In the genomic region with DNA sequence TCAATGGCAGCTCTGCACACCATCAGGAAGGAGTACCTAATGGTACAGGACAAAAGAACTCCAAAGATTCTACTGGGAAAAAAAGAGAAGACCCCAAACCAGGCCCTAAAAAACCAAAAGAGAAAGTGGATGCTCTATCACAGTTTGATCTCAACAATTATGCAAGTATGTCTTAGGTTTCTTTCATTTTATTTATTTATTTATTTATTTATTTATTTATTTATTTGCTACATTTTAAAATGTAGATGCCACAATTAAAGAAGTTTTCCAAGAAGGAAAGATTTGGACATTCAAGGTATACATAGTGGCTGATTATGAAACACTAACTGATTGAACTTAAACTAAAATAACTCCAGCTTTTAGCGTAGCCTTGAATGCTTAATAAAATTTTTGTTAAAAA, we compare ENCODE assay signal across 1 cellular context.
A peak's percentile ranks its signal among the peaks of the same experiment; 100 is the strongest.
TF ChIP-seq lines count a peak whose summit lies in the region.

No MANE protein-coding gene starts in this region.

TF ChIP-seq in HEK293, 187 proteins besides CTCF, POLR2A, EP300 and RAD21 (continued from another document and continues in another):
- TF ChIP-seq, protein P1, sequence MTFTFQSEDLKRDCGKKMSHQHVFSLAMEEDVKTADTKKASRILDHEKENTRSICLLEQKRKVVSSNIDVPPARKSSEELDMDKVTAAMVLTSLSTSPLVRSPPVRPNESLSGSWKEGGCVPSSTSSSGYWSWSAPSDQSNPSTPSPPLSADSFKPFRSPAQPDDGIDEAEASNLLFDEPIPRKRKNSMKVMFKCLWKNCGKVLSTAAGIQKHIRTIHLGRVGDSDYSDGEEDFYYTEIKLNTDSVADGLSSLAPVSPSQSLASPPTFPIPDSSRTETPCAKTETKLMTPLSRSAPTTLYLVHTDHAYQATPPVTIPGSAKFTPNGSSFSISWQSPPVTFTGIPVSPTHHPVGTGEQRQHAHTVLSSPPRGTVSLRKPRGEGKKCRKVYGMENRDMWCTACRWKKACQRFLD (tag by site-specific recombination; IDR thresholded peaks at IDR 0.05): 0 out of 2 replicates have a peak, but pooled peaks have one; percentile 24
- TF ChIP-seq ZNF211 (tag by site-specific recombination; IDR thresholded peaks at IDR 0.05; ENCODE audit: low read depth) (no peak), ZNF600 (tag by site-specific recombination; IDR thresholded peaks at IDR 0.05) (no peak), ZNF664 (tag by site-specific recombination; IDR thresholded peaks at IDR 0.05) (peak; percentile 65; the same call in 1 of the 2 replicates), ZBTB20 (tag by site-specific recombination; IDR thresholded peaks at IDR 0.05) (no peak), ZNF530 (tag by site-specific recombination; IDR thresholded peaks at IDR 0.05; ENCODE audit: low read depth) (0 out of 2 replicates have a peak, but pooled peaks have one; percentile 59), ZNF561 (tag by site-specific recombination; IDR thresholded peaks at IDR 0.05; ENCODE audit: borderline replicate concordance) (no peak), ZNF16 (tag by site-specific recombination; IDR thresholded peaks at IDR 0.05; ENCODE audit: low read depth) (no peak), ZNF529 (tag by site-specific recombination; IDR thresholded peaks at IDR 0.05; ENCODE audit: insufficient replicate concordance) (peak; percentile 66), ZNF433 (tag by site-specific recombination; IDR thresholded peaks at IDR 0.05; ENCODE audit: low read depth) (peak; percentile 77), ZNF202 (tag by site-specific recombination; IDR thresholded peaks at IDR 0.05; ENCODE audit: borderline replicate concordance) (peak; percentile 88), ZXDB (tag by site-specific recombination; IDR thresholded peaks at IDR 0.05) (peak; percentile 70; the same call in 1 of the 2 replicates), ZNF223 (tag by site-specific recombination; IDR thresholded peaks at IDR 0.05) (peak; percentile 44; the same call in 1 of the 2 replicates), ZNF140 (tag by site-specific recombination; IDR thresholded peaks at IDR 0.05) (peak; percentile 90), ZNF510 (tag by site-specific recombination; IDR thresholded peaks at IDR 0.05; ENCODE audit: insufficient replicate concordance) (peak; percentile 91), ZNF214 (tag by site-specific recombination; IDR thresholded peaks at IDR 0.05; ENCODE audit: borderline replicate concordance) (no peak), ZNF266 (tag by site-specific recombination; IDR thresholded peaks at IDR 0.05; ENCODE audit: low read depth) (peak; percentile 79; the same call in 1 of the 2 replicates), ZNF239 (tag by site-specific recombination; IDR thresholded peaks at IDR 0.05) (no peak), OSR2 (tag by site-specific recombination; IDR thresholded peaks at IDR 0.05) (no peak), ZBTB8A (tag by site-specific recombination; IDR thresholded peaks at IDR 0.05) (peak; percentile 78), ZNF501 (tag by site-specific recombination; IDR thresholded peaks at IDR 0.05) (peak; percentile 71), ZNF19 (tag by site-specific recombination; IDR thresholded peaks at IDR 0.05; ENCODE audit: low read depth) (0 out of 2 replicates have a peak, but pooled peaks have one; percentile 73), HOXC10 (CRISPR knock-in tag; IDR thresholded peaks at IDR 0.05) (no peak), ZBTB48 (tag by site-specific recombination; IDR thresholded peaks at IDR 0.05) (no peak), ZNF777 (tag by site-specific recombination; IDR thresholded peaks at IDR 0.05; ENCODE audit: borderline replicate concordance) (no peak), TRIM28 (IDR thresholded peaks at IDR 0.05; ENCODE audit: borderline replicate concordance, low read length) (no peak), GLI4 (tag by site-specific recombination; IDR thresholded peaks at IDR 0.05) (no peak), RBAK (tag by site-specific recombination; IDR thresholded peaks at IDR 0.05) (peak; percentile 60; the same call in 1 of the 2 replicates), ZNF394 (tag by site-specific recombination; IDR thresholded peaks at IDR 0.05; ENCODE audit: borderline replicate concordance) (peak; percentile 96), WT1 (tag by site-specific recombination; IDR thresholded peaks at IDR 0.05) (no peak), ZNF426 (tag by site-specific recombination; IDR thresholded peaks at IDR 0.05) (peak; percentile 97), ZNF175 (tag by site-specific recombination; IDR thresholded peaks at IDR 0.05) (no peak), ZNF514 (tag by site-specific recombination; IDR thresholded peaks at IDR 0.05) (0 out of 2 replicates have a peak, but pooled peaks have one; percentile 52), ZNF354C (tag by site-specific recombination; IDR thresholded peaks at IDR 0.05; ENCODE audit: borderline replicate concordance, low read depth) (0 out of 2 replicates have a peak, but pooled peaks have one; percentile 51), ZBTB1 (tag by site-specific recombination; IDR thresholded peaks at IDR 0.05) (0 out of 2 replicates have a peak, but pooled peaks have one; percentile 69), ZNF660 (tag by site-specific recombination; IDR thresholded peaks at IDR 0.05) (no peak), ZBTB21 (tag by site-specific recombination; IDR thresholded peaks at IDR 0.05) (no peak), ZNF623 (tag by site-specific recombination; IDR thresholded peaks at IDR 0.05) (peak; percentile 78), ZNF248 (tag by site-specific recombination; IDR thresholded peaks at IDR 0.05) (no peak), ZNF138 (tag by site-specific recombination; IDR thresholded peaks at IDR 0.05; ENCODE audit: borderline replicate concordance) (peak; percentile 88; the same call in 1 of the 2 replicates)
- TF ChIP-seq, protein P2, sequence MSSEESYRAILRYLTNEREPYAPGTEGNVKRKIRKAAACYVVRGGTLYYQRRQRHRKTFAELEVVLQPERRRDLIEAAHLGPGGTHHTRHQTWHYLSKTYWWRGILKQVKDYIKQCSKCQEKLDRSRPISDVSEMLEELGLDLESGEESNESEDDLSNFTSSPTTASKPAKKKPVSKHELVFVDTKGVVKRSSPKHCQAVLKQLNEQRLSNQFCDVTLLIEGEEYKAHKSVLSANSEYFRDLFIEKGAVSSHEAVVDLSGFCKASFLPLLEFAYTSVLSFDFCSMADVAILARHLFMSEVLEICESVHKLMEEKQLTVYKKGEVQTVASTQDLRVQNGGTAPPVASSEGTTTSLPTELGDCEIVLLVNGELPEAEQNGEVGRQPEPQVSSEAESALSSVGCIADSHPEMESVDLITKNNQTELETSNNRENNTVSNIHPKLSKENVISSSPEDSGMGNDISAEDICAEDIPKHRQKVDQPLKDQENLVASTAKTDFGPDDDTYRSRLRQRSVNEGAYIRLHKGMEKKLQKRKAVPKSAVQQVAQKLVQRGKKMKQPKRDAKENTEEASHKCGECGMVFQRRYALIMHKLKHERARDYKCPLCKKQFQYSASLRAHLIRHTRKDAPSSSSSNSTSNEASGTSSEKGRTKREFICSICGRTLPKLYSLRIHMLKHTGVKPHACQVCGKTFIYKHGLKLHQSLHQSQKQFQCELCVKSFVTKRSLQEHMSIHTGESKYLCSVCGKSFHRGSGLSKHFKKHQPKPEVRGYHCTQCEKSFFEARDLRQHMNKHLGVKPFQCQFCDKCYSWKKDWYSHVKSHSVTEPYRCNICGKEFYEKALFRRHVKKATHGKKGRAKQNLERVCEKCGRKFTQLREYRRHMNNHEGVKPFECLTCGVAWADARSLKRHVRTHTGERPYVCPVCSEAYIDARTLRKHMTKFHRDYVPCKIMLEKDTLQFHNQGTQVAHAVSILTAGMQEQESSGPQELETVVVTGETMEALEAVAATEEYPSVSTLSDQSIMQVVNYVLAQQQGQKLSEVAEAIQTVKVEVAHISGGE (tag by site-specific recombination; conservative IDR thresholded peaks at IDR 0.05; ENCODE audit: low read depth): peak; percentile 79
- TF ChIP-seq, protein P3, sequence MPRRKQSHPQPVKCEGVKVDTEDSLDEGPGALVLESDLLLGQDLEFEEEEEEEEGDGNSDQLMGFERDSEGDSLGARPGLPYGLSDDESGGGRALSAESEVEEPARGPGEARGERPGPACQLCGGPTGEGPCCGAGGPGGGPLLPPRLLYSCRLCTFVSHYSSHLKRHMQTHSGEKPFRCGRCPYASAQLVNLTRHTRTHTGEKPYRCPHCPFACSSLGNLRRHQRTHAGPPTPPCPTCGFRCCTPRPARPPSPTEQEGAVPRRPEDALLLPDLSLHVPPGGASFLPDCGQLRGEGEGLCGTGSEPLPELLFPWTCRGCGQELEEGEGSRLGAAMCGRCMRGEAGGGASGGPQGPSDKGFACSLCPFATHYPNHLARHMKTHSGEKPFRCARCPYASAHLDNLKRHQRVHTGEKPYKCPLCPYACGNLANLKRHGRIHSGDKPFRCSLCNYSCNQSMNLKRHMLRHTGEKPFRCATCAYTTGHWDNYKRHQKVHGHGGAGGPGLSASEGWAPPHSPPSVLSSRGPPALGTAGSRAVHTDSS (tag by site-specific recombination; IDR thresholded peaks at IDR 0.05): no peak
- TF ChIP-seq, protein P4, sequence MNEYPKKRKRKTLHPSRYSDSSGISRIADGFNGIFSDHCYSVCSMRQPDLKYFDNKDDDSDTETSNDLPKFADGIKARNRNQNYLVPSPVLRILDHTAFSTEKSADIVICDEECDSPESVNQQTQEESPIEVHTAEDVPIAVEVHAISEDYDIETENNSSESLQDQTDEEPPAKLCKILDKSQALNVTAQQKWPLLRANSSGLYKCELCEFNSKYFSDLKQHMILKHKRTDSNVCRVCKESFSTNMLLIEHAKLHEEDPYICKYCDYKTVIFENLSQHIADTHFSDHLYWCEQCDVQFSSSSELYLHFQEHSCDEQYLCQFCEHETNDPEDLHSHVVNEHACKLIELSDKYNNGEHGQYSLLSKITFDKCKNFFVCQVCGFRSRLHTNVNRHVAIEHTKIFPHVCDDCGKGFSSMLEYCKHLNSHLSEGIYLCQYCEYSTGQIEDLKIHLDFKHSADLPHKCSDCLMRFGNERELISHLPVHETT (tag by site-specific recombination; IDR thresholded peaks at IDR 0.05): no peak
- TF ChIP-seq, protein P5, sequence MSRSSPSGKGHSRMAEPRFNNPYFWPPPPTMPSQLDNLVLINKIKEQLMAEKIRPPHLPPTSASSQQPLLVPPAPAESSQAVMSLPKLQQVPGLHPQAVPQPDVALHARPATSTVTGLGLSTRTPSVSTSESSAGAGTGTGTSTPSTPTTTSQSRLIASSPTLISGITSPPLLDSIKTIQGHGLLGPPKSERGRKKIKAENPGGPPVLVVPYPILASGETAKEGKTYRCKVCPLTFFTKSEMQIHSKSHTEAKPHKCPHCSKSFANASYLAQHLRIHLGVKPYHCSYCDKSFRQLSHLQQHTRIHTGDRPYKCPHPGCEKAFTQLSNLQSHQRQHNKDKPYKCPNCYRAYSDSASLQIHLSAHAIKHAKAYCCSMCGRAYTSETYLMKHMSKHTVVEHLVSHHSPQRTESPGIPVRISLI (tag by site-specific recombination; IDR thresholded peaks at IDR 0.05): no peak
- TF ChIP-seq, protein P6, sequence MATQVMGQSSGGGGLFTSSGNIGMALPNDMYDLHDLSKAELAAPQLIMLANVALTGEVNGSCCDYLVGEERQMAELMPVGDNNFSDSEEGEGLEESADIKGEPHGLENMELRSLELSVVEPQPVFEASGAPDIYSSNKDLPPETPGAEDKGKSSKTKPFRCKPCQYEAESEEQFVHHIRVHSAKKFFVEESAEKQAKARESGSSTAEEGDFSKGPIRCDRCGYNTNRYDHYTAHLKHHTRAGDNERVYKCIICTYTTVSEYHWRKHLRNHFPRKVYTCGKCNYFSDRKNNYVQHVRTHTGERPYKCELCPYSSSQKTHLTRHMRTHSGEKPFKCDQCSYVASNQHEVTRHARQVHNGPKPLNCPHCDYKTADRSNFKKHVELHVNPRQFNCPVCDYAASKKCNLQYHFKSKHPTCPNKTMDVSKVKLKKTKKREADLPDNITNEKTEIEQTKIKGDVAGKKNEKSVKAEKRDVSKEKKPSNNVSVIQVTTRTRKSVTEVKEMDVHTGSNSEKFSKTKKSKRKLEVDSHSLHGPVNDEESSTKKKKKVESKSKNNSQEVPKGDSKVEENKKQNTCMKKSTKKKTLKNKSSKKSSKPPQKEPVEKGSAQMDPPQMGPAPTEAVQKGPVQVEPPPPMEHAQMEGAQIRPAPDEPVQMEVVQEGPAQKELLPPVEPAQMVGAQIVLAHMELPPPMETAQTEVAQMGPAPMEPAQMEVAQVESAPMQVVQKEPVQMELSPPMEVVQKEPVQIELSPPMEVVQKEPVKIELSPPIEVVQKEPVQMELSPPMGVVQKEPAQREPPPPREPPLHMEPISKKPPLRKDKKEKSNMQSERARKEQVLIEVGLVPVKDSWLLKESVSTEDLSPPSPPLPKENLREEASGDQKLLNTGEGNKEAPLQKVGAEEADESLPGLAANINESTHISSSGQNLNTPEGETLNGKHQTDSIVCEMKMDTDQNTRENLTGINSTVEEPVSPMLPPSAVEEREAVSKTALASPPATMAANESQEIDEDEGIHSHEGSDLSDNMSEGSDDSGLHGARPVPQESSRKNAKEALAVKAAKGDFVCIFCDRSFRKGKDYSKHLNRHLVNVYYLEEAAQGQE (tag by site-specific recombination; IDR thresholded peaks at IDR 0.05): peak; percentile 80
- TF ChIP-seq, protein P7, sequence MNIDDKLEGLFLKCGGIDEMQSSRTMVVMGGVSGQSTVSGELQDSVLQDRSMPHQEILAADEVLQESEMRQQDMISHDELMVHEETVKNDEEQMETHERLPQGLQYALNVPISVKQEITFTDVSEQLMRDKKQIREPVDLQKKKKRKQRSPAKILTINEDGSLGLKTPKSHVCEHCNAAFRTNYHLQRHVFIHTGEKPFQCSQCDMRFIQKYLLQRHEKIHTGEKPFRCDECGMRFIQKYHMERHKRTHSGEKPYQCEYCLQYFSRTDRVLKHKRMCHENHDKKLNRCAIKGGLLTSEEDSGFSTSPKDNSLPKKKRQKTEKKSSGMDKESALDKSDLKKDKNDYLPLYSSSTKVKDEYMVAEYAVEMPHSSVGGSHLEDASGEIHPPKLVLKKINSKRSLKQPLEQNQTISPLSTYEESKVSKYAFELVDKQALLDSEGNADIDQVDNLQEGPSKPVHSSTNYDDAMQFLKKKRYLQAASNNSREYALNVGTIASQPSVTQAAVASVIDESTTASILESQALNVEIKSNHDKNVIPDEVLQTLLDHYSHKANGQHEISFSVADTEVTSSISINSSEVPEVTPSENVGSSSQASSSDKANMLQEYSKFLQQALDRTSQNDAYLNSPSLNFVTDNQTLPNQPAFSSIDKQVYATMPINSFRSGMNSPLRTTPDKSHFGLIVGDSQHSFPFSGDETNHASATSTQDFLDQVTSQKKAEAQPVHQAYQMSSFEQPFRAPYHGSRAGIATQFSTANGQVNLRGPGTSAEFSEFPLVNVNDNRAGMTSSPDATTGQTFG (tag by site-specific recombination; IDR thresholded peaks at IDR 0.05; ENCODE audit: borderline replicate concordance): no peak
- TF ChIP-seq, protein P8, sequence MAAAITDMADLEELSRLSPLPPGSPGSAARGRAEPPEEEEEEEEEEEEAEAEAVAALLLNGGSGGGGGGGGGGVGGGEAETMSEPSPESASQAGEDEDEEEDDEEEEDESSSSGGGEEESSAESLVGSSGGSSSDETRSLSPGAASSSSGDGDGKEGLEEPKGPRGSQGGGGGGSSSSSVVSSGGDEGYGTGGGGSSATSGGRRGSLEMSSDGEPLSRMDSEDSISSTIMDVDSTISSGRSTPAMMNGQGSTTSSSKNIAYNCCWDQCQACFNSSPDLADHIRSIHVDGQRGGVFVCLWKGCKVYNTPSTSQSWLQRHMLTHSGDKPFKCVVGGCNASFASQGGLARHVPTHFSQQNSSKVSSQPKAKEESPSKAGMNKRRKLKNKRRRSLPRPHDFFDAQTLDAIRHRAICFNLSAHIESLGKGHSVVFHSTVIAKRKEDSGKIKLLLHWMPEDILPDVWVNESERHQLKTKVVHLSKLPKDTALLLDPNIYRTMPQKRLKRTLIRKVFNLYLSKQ (tag by site-specific recombination; IDR thresholded peaks at IDR 0.05; ENCODE audit: borderline replicate concordance): peak; percentile 92; the same call in 1 of the 2 replicates
